In the genomic region with DNA sequence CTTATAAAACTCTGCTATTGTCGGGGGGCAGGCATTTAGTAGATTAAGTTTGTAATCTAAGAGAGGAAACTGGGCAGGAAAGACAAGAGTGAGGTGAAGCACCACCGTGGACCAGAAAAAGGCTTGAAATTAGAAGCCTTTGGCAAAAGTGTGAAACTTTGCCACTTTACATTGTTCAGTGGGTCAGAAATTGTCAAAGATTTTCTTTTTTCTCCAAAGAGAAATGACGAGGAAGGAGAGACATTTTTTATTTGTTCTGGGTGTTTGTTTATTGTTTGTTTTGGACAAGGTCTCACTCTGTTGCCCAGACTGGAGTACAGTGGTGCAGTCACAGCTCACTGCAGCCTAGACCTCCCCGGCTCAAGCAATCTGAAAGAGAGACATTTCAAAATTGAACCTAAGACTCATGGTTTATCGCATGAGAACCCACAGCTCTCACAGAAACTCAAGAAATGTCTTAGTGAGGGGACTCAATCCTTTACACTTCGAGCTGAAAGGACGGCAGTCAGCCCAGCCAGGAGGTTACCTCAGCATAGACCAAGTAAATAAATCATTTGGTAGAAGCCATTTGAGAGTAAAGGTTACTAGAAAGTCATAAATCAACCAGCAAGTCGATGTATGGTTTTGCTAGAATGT, we compare ENCODE assay signal across 10 cellular contexts.
DNase-seq lines count a peak whose midpoint lies in the region; ATAC-seq and TF ChIP-seq lines count a peak whose summit lies in the region.
"Had no signal": no experiment of that assay in that cellular context is flagged by ENCODE, and none has a peak within 500 bp of the region (broad histone marks: within the 10 kb centered on the region; RNA-seq: fewer than 3 reads in every experiment).

No MANE protein-coding gene starts in this region.

- no peaks in the 10 kb centered on the region for H3F3A ChIP-seq in PC-3 (ENCODE audit: low read length, unreplicated experiment)

- H3K9me2 ChIP-seq in PC-3 (replicated peaks; ENCODE audit: low read length) = no peaks in the 10 kb centered on the region

- no peak overlapping the region for H3K9ac ChIP-seq in PC-3 (ENCODE audit: low read length)
- no peak overlapping the region for H3K9ac ChIP-seq in mesendoderm (ENCODE audit: low read length)

- no peaks in the 10 kb centered on the region for H3K79me2 ChIP-seq in PC-3 (ENCODE audit: low read length)
- no peaks in the 10 kb centered on the region for H3K79me2 ChIP-seq in mesendoderm (ENCODE audit: control insufficient read depth, insufficient read depth, low read length)

- H2AK5ac ChIP-seq in mesendoderm (ENCODE audit: low read length) = no peak overlapping the region

- no peaks in the 10 kb centered on the region for H4K20me1 ChIP-seq in PC-3 (ENCODE audit: low read length)

- no peak overlapping the region for H4K8ac ChIP-seq in mesendoderm (ENCODE audit: low read depth, low read length)

- H2BK120ac ChIP-seq in mesendoderm (ENCODE audit: low read depth, low read length) = no peak overlapping the region

- H3K4ac ChIP-seq in mesendoderm (ENCODE audit: low read depth, low read length) = no peak overlapping the region

- H3K56ac ChIP-seq in mesendoderm (ENCODE audit: low read length) = no peak overlapping the region

- no peak overlapping the region for H3K18ac ChIP-seq in mesendoderm (ENCODE audit: low read length)

- H3K36me3 Mint-ChIP-seq in activated CD4-positive, alpha-beta T cell treated with anti-CD3 and anti-CD28 coated beads, Interleukin-2, amount 10 ng/mL, durations not matched to agents 24 days and 14 days (ENCODE audit: low read depth) = peaks cover 8% of the 10 kb centered on the region
- peaks cover 20% of the 10 kb centered on the region for H3K36me3 Mint-ChIP-seq in stimulated activated memory B cell treated with anti-CD40 and anti-IgM and Interleukin-4, amounts not matched to agents 10 μg/mL and 1 μg/mL and 100 μg/mL, for 72 hours
- H3K36me3 Mint-ChIP-seq: activated naive CD8-positive, alpha-beta T cell had no signal

- no peak overlapping the region for H2BK5ac ChIP-seq in mesendoderm (ENCODE audit: low read length)

- no peak overlapping the region for H3K4me3 ChIP-seq in PC-3 (ENCODE audit: low read length)
- no peak overlapping the region for H3K4me3 ChIP-seq in mesendoderm (ENCODE audit: low read length)

- H3K9me3 Mint-ChIP-seq in activated CD4-positive, alpha-beta T cell treated with anti-CD3 and anti-CD28 coated beads, Interleukin-2, amount 10 ng/mL, durations not matched to agents 24 days and 14 days = peaks cover 4% of the 10 kb centered on the region
- H3K9me3 Mint-ChIP-seq in stimulated activated memory B cell treated with anti-CD40 and anti-IgM and Interleukin-4, amounts not matched to agents 10 μg/mL and 1 μg/mL and 100 μg/mL, for 72 hours = no peaks in the 10 kb centered on the region

- no CpG with 5 or more reads among the region's 8 CpGs for WGBS in mesendoderm (ENCODE audit: extremely low coverage, insufficient coverage, low lambda C conversion rate)

- no peak overlapping the region for H3K4me3 Mint-ChIP-seq in activated CD4-positive, alpha-beta T cell treated with anti-CD3 and anti-CD28 coated beads, Interleukin-2, amount 10 ng/mL, durations not matched to agents 24 days and 14 days
- peak overlapping the region; percentile 39 for H3K4me3 Mint-ChIP-seq in stimulated activated memory B cell treated with anti-CD40 and anti-IgM and Interleukin-4, amounts not matched to agents 10 μg/mL and 1 μg/mL and 100 μg/mL, for 72 hours
- H3K4me3 Mint-ChIP-seq: activated naive CD8-positive, alpha-beta T cell had no signal

- no peaks in the 10 kb centered on the region for H3K9me3 ChIP-seq in PC-3 (ENCODE audit: low read length)

- H3K23ac ChIP-seq in mesendoderm (ENCODE audit: low read length) = no peak overlapping the region

- POLR2A ChIA-PET in PC-3 (lab: Charles Lee; ENCODE audit: unreplicated experiment) = no interaction called here

- CTCF ChIA-PET in PC-3 (lab: Charles Lee) = no interaction called here

- H3K4me1 Mint-ChIP-seq in activated CD4-positive, alpha-beta T cell treated with anti-CD3 and anti-CD28 coated beads, Interleukin-2, amount 10 ng/mL, durations not matched to agents 24 days and 14 days = peaks cover 33% of the 10 kb centered on the region
- peaks cover 47% of the 10 kb centered on the region for H3K4me1 Mint-ChIP-seq in stimulated activated memory B cell treated with anti-CD40 and anti-IgM and Interleukin-4, amounts not matched to agents 10 μg/mL and 1 μg/mL and 100 μg/mL, for 72 hours

- H3K27me3 ChIP-seq in PC-3 (ENCODE audit: low read length) (no peaks in the 10 kb centered on the region), mesendoderm (ENCODE audit: insufficient read depth, low read length, poor library complexity) (no peaks in the 10 kb centered on the region)

- no peak overlapping the region for H3K27ac ChIP-seq in PC-3 (ENCODE audit: low read length)
- H3K27ac ChIP-seq in mesendoderm (ENCODE audit: low read depth, low read length) = no peak overlapping the region

- no TSS peak for BruUV-seq in PC-3 (replicated peaks; lab: Mats Ljungman, UMichigan)

- H3K4me2 ChIP-seq in PC-3 (ENCODE audit: low read length) (no peak overlapping the region), mesendoderm (ENCODE audit: low read length) (no peak overlapping the region)

- peak; percentile 78 for ATAC-seq in HG02798 (IDR thresholded peaks at IDR 0.05; ENCODE audit: poor library complexity, unreplicated experiment)
- ATAC-seq in PC-3 = peak; percentile 38; the same call in 1 of the 2 replicates
- peak; percentile 86 for ATAC-seq in stimulated activated memory B cell treated with anti-CD40 and anti-IgM and Interleukin-4, amounts not matched to agents 10 μg/mL and 1 μg/mL and 100 μg/mL, for 72 hours

- H3K27me3 Mint-ChIP-seq in activated CD4-positive, alpha-beta T cell treated with anti-CD3 and anti-CD28 coated beads, Interleukin-2, amount 10 ng/mL, durations not matched to agents 24 days and 14 days = no peaks in the 10 kb centered on the region
- H3K27me3 Mint-ChIP-seq in stimulated activated memory B cell treated with anti-CD40 and anti-IgM and Interleukin-4, amounts not matched to agents 10 μg/mL and 1 μg/mL and 100 μg/mL, for 72 hours = no peaks in the 10 kb centered on the region
- H3K27me3 Mint-ChIP-seq: activated naive CD8-positive, alpha-beta T cell had no signal

- H2BK15ac ChIP-seq in mesendoderm (replicated peaks; ENCODE audit: low read depth) = no peak overlapping the region

- no peaks in the 10 kb centered on the region for H3K36me3 ChIP-seq in PC-3 (ENCODE audit: low read depth, low read length)
- no peaks in the 10 kb centered on the region for H3K36me3 ChIP-seq in mesendoderm (ENCODE audit: control insufficient read depth, insufficient read depth, low read length)

- peak overlapping the region; percentile 25; the same call in 1 of the 2 replicates for H2AFZ ChIP-seq in PC-3 (ENCODE audit: low read length)

- peak; percentile 54 for DNase-seq in activated CD4-positive, alpha-beta T cell treated with anti-CD3 and anti-CD28 coated beads, Interleukin-2, amount 10 ng/mL, durations not matched to agents 24 days and 14 days
- no peak for DNase-seq in activated CD4-positive, alpha-beta T cell treated with anti-CD3 and anti-CD28 coated beads for 4 hours
- no peak for DNase-seq in PC-3
- DNase-seq in mesendoderm = no peak
- no peak for DNase-seq in MV-4-11 (lab: John Stamatoyannopoulos, UW)
- DNase-seq in activated CD8-positive, alpha-beta memory T cell treated with anti-CD3 and anti-CD28 coated beads for 24 hours = no peak
- DNase-seq: NCI-H1105 had no signal

- H3K4me1 ChIP-seq in PC-3 (ENCODE audit: insufficient read depth, low read length) = peaks cover 19% of the 10 kb centered on the region
- no peaks in the 10 kb centered on the region for H3K4me1 ChIP-seq in mesendoderm (ENCODE audit: control insufficient read depth, low read depth, low read length)

- no peaks in the 10 kb centered on the region for H3K79me1 ChIP-seq in mesendoderm (ENCODE audit: low read length)

- no peak overlapping the region for H4K5ac ChIP-seq in mesendoderm (ENCODE audit: low read length)

- intact Hi-C loops in activated CD4-positive, alpha-beta T cell treated with anti-CD3 and anti-CD28 coated beads, Interleukin-2, amount 10 ng/mL, durations not matched to agents 24 days and 14 days (cut with micrococcal nuclease) = no loop called here
- intact Hi-C loops in PC-3 (cut with micrococcal nuclease) = no loop called here

- TF ChIP-seq CTCF in PC-3 (conservative IDR thresholded peaks at IDR 0.05; ENCODE audit: low read depth, low read length) = no peak

- no peak overlapping the region for H3K27ac Mint-ChIP-seq in activated CD4-positive, alpha-beta T cell treated with anti-CD3 and anti-CD28 coated beads, Interleukin-2, amount 10 ng/mL, durations not matched to agents 24 days and 14 days
- H3K27ac Mint-ChIP-seq in stimulated activated memory B cell treated with anti-CD40 and anti-IgM and Interleukin-4, amounts not matched to agents 10 μg/mL and 1 μg/mL and 100 μg/mL, for 72 hours = peak overlapping the region; percentile 72
- H3K27ac Mint-ChIP-seq: activated naive CD8-positive, alpha-beta T cell had no signal
